24 cellular contexts compared by ENCODE assay signal in the genomic region with DNA sequence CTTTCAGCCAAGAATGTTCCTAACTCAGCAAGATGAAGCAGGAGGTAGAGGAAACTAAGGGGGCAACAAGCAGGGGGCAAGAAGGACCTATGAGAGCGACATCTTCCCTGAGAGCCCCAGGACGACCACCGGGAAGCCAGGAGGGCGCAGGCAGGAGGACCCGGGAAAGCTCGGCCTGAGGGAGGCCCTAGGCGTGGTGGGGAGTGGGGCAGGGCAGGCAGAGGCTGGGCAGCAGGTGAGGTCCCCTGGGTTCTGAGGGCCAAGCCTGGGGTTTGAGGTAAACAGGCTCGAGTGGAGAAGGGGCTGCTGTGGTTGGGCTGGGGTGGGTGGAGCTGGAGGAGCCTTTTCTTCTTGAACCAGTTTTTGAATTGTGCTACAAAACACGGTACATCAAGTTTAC. TPM values are rescaled to one million over a fixed set of nuclear protein-coding genes. Genes with fewer than 3 reads are reported as not detected.
"Had no signal": no experiment of that assay in that cellular context is flagged by ENCODE, and none has a peak within 500 bp of the region (broad histone marks: within the 10 kb centered on the region; RNA-seq: fewer than 3 reads in every experiment).

No MANE protein-coding gene starts in this region.

- H3K4me3 Mint-ChIP-seq: activated CD4-positive, alpha-beta memory T cell treated with anti-CD3 and anti-CD28 coated beads for 36 hours; activated CD4-positive, alpha-beta T cell treated with anti-CD3 and anti-CD28 coated beads, Interleukin-2, amount 10 ng/mL, durations not matched to agents 7 days and 5 days; activated naive CD4-positive, alpha-beta T cell treated with anti-CD3 and anti-CD28 coated beads for 36 hours; activated naive CD8-positive, alpha-beta T cell treated with anti-CD3 and anti-CD28 coated beads for 36 hours; activated T-cell treated with anti-CD3 and anti-CD28 coated beads, Interleukin-2, amount 50 U/mL, for 4 hours; T-helper 1 cell treated with Interleukin-12 subunit alpha and Interleukin-12 subunit beta and Interleukin-4 antibody, amounts not matched to agents 30 μg/mL and 1 μg/mL, for 36 hours had no signal

- H3K27ac Mint-ChIP-seq: activated CD4-positive, alpha-beta memory T cell treated with anti-CD3 and anti-CD28 coated beads for 36 hours; activated CD4-positive, alpha-beta T cell treated with anti-CD3 and anti-CD28 coated beads, Interleukin-2, amount 10 ng/mL, durations not matched to agents 7 days and 5 days; activated naive CD4-positive, alpha-beta T cell treated with anti-CD3 and anti-CD28 coated beads for 36 hours; activated naive CD8-positive, alpha-beta T cell treated with anti-CD3 and anti-CD28 coated beads for 36 hours; T-helper 1 cell treated with Interleukin-12 subunit alpha and Interleukin-12 subunit beta and Interleukin-4 antibody, amounts not matched to agents 30 μg/mL and 1 μg/mL, for 36 hours had no signal

- H3K4me1 Mint-ChIP-seq: activated CD4-positive, alpha-beta T cell treated with anti-CD3 and anti-CD28 coated beads, Interleukin-2, amount 10 ng/mL, durations not matched to agents 7 days and 5 days had no signal

- H3K9me3 Mint-ChIP-seq: activated CD4-positive, alpha-beta memory T cell treated with anti-CD3 and anti-CD28 coated beads for 36 hours; activated CD4-positive, alpha-beta T cell treated with anti-CD3 and anti-CD28 coated beads, Interleukin-2, amount 10 ng/mL, durations not matched to agents 7 days and 5 days; activated naive CD4-positive, alpha-beta T cell treated with anti-CD3 and anti-CD28 coated beads for 36 hours; activated naive CD8-positive, alpha-beta T cell treated with anti-CD3 and anti-CD28 coated beads for 36 hours; activated T-cell treated with anti-CD3 and anti-CD28 coated beads, Interleukin-2, amount 50 U/mL, for 4 hours; T-helper 1 cell treated with Interleukin-12 subunit alpha and Interleukin-12 subunit beta and Interleukin-4 antibody, amounts not matched to agents 30 μg/mL and 1 μg/mL, for 36 hours had no signal

- H3K36me3 Mint-ChIP-seq: activated CD4-positive, alpha-beta memory T cell treated with anti-CD3 and anti-CD28 coated beads for 36 hours; activated naive CD8-positive, alpha-beta T cell treated with anti-CD3 and anti-CD28 coated beads for 36 hours had no signal

- DNase-seq: activated CD4-positive, alpha-beta memory T cell treated with anti-CD3 and anti-CD28 coated beads for 36 hours; activated CD4-positive, alpha-beta T cell treated with anti-CD3 and anti-CD28 coated beads, Interleukin-2, amount 10 ng/mL, durations not matched to agents 7 days and 5 days; activated CD4-positive, CD25-positive, alpha-beta regulatory T cell; activated CD8-positive, alpha-beta memory T cell treated with anti-CD3 and anti-CD28 coated beads for 24 hours; activated effector memory CD4-positive, alpha-beta T cell treated with anti-CD3 and anti-CD28 coated beads, Interleukin-2, amount 50 U/mL, for 16 hours; activated naive CD4-positive, alpha-beta T cell treated with anti-CD3 and anti-CD28 coated beads for 36 hours; activated naive CD8-positive, alpha-beta T cell treated with anti-CD3 and anti-CD28 coated beads for 36 hours; activated T-cell treated with anti-CD3 and anti-CD28 coated beads, Interleukin-2, amount 50 U/mL, for 4 hours; anterior cingulate cortex; caudate nucleus; NCI-H1092; NCI-H1417; NCI-H1930; NCI-H2171; NCI-H526; NCI-H774; RPMI8226 had no signal

- ATAC-seq: activated T-cell treated with anti-CD3 and anti-CD28 coated beads, Interleukin-2, amount 50 U/mL, for 4 hours; Panc1; Right ventricle myocardium inferior had no signal

- H3K27me3 Mint-ChIP-seq: activated CD4-positive, alpha-beta T cell treated with anti-CD3 and anti-CD28 coated beads, Interleukin-2, amount 10 ng/mL, durations not matched to agents 7 days and 5 days had no signal

RNA-seq across cellular contexts. Expression of a gene that starts 1.3 kb away (rescaled TPM):
- total RNA-seq: activated CD4-positive, alpha-beta memory T cell treated with anti-CD3 and anti-CD28 coated beads for 36 hours; activated CD4-positive, alpha-beta T cell treated with anti-CD3 and anti-CD28 coated beads, Interleukin-2, amount 10 ng/mL, durations not matched to agents 7 days and 5 days; activated naive CD4-positive, alpha-beta T cell treated with anti-CD3 and anti-CD28 coated beads for 36 hours; activated naive CD8-positive, alpha-beta T cell treated with anti-CD3 and anti-CD28 coated beads for 36 hours; activated T-cell treated with anti-CD3 and anti-CD28 coated beads, Interleukin-2, amount 50 U/mL, for 4 hours; MCF 10A; NCI-H460; OCI-LY7; Right ventricle myocardium inferior had no signal

RNA-seq across cellular contexts. Expression of a gene that starts 33.0 kb away (rescaled TPM):
- total RNA-seq: activated CD4-positive, alpha-beta T cell treated with anti-CD3 and anti-CD28 coated beads, Interleukin-2, amount 10 ng/mL, durations not matched to agents 7 days and 5 days; MCF 10A; OCI-LY7; Right ventricle myocardium inferior had no signal

RNA-seq across cellular contexts. Expression of a gene that starts 48.0 kb away (rescaled TPM):
- total RNA-seq: activated CD4-positive, alpha-beta memory T cell treated with anti-CD3 and anti-CD28 coated beads for 36 hours; activated CD4-positive, alpha-beta T cell treated with anti-CD3 and anti-CD28 coated beads, Interleukin-2, amount 10 ng/mL, durations not matched to agents 7 days and 5 days; activated naive CD4-positive, alpha-beta T cell treated with anti-CD3 and anti-CD28 coated beads for 36 hours; activated naive CD8-positive, alpha-beta T cell treated with anti-CD3 and anti-CD28 coated beads for 36 hours; activated T-cell treated with anti-CD3 and anti-CD28 coated beads, Interleukin-2, amount 50 U/mL, for 4 hours; MCF 10A; NCI-H460; OCI-LY7; Right ventricle myocardium inferior had no signal
- polyA plus RNA-seq: adipose tissue had no signal
